In the genomic region with DNA sequence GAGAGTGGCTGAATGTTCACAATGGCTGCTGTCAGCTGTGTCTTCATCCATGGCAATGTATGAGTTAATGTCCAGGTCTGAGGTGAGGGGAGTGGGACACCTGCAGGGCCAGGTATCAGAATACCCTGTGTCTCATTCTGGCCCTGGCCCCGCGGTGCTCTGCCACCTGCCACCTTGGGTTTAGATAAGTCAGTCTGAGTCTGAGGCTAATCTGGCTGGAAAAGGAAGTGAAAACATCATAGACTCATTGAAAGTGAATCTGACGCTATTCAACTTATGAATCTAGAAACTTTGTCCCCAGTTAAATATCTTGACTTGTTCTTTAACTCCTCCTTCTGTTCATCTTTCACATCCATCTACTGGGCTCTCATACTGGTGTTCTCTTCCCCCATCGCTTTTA, we compare ENCODE assay signal across 13 cellular contexts.
DNase-seq lines count a peak whose midpoint lies in the region; ATAC-seq and TF ChIP-seq lines count a peak whose summit lies in the region.
"Had no signal": no experiment of that assay in that cellular context is flagged by ENCODE, and none has a peak within 500 bp of the region (broad histone marks: within the 10 kb centered on the region; RNA-seq: fewer than 3 reads in every experiment).

No MANE protein-coding gene starts in this region.

- no peak overlapping the region for H2BK5ac ChIP-seq in neuronal stem cell (ENCODE audit: low read length)

- H3K4me2 ChIP-seq in neuronal stem cell (ENCODE audit: insufficient read depth, low read length, poor library complexity, severe bottlenecking), result no peak overlapping the region

- no peaks in the 10 kb centered on the region for H3K9me3 Mint-ChIP-seq in CD8-positive, alpha-beta T cell
- no peaks in the 10 kb centered on the region for H3K9me3 Mint-ChIP-seq in endodermal cell
- H3K9me3 Mint-ChIP-seq: activated naive CD8-positive, alpha-beta T cell treated with anti-CD3 and anti-CD28 coated beads for 36 hours had no signal

- H3K27ac ChIP-seq in neuronal stem cell (replicated peaks; ENCODE audit: low read length), result no peak overlapping the region
- H3K27ac ChIP-seq in CD8-positive, alpha-beta T cell (ENCODE audit: low read depth, low read length), result no peak overlapping the region
- no peak overlapping the region for H3K27ac ChIP-seq in endodermal cell (ENCODE audit: low read depth, low read length)
- H3K27ac ChIP-seq: coronary artery had no signal

- no peaks in the 10 kb centered on the region for H3K36me3 Mint-ChIP-seq in CD8-positive, alpha-beta T cell
- no peaks in the 10 kb centered on the region for H3K36me3 Mint-ChIP-seq in endodermal cell (ENCODE audit: low read depth)
- H3K36me3 Mint-ChIP-seq: activated naive CD8-positive, alpha-beta T cell treated with anti-CD3 and anti-CD28 coated beads for 36 hours; natural killer cell had no signal

- H3K4me3 ChIP-seq in neuronal stem cell (ENCODE audit: low read length in 2 of 2) (no peak overlapping the region), endodermal cell (ENCODE audit: low read length) (no peak overlapping the region)
- H3K4me3 ChIP-seq in CD8-positive, alpha-beta T cell (ENCODE audit: low read depth, low read length), result no peak overlapping the region
- H3K4me3 ChIP-seq: coronary artery, MG63 had no signal

- no peak overlapping the region for H4K91ac ChIP-seq in neuronal stem cell (ENCODE audit: low read depth, low read length, poor library complexity)

- H3K27me3 ChIP-seq in neuronal stem cell (ENCODE audit: control insufficient read depth in 3 of 3, insufficient read depth in 3 of 3, low read depth in 1 of 3, low read length in 3 of 3) (no peaks in the 10 kb centered on the region), endodermal cell (ENCODE audit: control insufficient read depth, insufficient read depth, low read length, poor library complexity, severe bottlenecking) (no peaks in the 10 kb centered on the region)
- H3K27me3 ChIP-seq in CD8-positive, alpha-beta T cell (ENCODE audit: insufficient read depth, low read length), result no peaks in the 10 kb centered on the region
- H3K27me3 ChIP-seq: MG63 had no signal

- no CpG with 5 or more reads among the region's 4 CpGs for WGBS in neuronal stem cell (ENCODE audit: extremely low coverage in 2 of 2, insufficient read length in 2 of 2, insufficient replicate concordance in 1 of 2), 2 donors
- 91 to 95% methylated on average over 2 to 4 of the region's 4 CpGs for WGBS in endodermal cell (ENCODE audit: insufficient coverage in 1 of 2, insufficient read length in 1 of 2), 2 experiments

- no peak overlapping the region for H2BK12ac ChIP-seq in neuronal stem cell (ENCODE audit: low read length)

- H3K79me1 ChIP-seq in neuronal stem cell (ENCODE audit: low read depth, low read length), result no peaks in the 10 kb centered on the region

- H3K4me1 ChIP-seq in neuronal stem cell (ENCODE audit: control insufficient read depth in 2 of 2, insufficient read depth in 1 of 2, low read depth in 1 of 2, low read length in 2 of 2), result no peaks in the 10 kb centered on the region
- no peaks in the 10 kb centered on the region for H3K4me1 ChIP-seq in CD8-positive, alpha-beta T cell (ENCODE audit: insufficient read depth, low read length)
- H3K4me1 ChIP-seq in endodermal cell (ENCODE audit: control insufficient read depth, insufficient read depth, low read length), result no peaks in the 10 kb centered on the region

- H3K36me3 ChIP-seq in neuronal stem cell (replicated peaks in 1 of 2; ENCODE audit: control insufficient read depth in 2 of 2, insufficient read depth in 2 of 2, low read length in 2 of 2), result no peaks in the 10 kb centered on the region
- no peaks in the 10 kb centered on the region for H3K36me3 ChIP-seq in CD8-positive, alpha-beta T cell (ENCODE audit: insufficient read depth, low read length)
- no peaks in the 10 kb centered on the region for H3K36me3 ChIP-seq in endodermal cell (ENCODE audit: control insufficient read depth, insufficient read depth, low read length)
- H3K36me3 ChIP-seq: MG63 had no signal

- no peak overlapping the region for H3K18ac ChIP-seq in neuronal stem cell (ENCODE audit: low read length)

- H3K9me3 ChIP-seq in neuronal stem cell (replicated peaks in 1 of 2; ENCODE audit: control insufficient read depth in 2 of 2, insufficient read depth in 1 of 2, low read depth in 1 of 2, low read length in 2 of 2) (peaks cover 0 to 1% of the 10 kb centered on the region in 2 donors), endodermal cell (ENCODE audit: control insufficient read depth, low read length) (no peaks in the 10 kb centered on the region)
- H3K9me3 ChIP-seq in CD8-positive, alpha-beta T cell (ENCODE audit: low read length), result no peaks in the 10 kb centered on the region
- H3K9me3 ChIP-seq: MG63 had no signal

- H3K27ac Mint-ChIP-seq in CD8-positive, alpha-beta T cell, result no peak overlapping the region
- no peak overlapping the region for H3K27ac Mint-ChIP-seq in endodermal cell
- H3K27ac Mint-ChIP-seq: activated naive CD8-positive, alpha-beta T cell treated with anti-CD3 and anti-CD28 coated beads for 36 hours; natural killer cell had no signal

- no peak overlapping the region for H2AFZ ChIP-seq in neuronal stem cell (ENCODE audit: low read length)

- H3K9ac ChIP-seq in neuronal stem cell (ENCODE audit: low read depth, low read length, poor library complexity) (no peak overlapping the region), endodermal cell (ENCODE audit: extremely low read depth, low read length, poor library complexity, severe bottlenecking) (no peak overlapping the region)

- no peak overlapping the region for H2BK15ac ChIP-seq in neuronal stem cell (ENCODE audit: low read length)

- TF ChIP-seq CTCF in CD8-positive, alpha-beta T cell (IDR thresholded peaks at IDR 0.05), result no peak
- TF ChIP-seq CTCF in endodermal cell (conservative IDR thresholded peaks at IDR 0.05), result no peak

- no peak overlapping the region for H4K8ac ChIP-seq in neuronal stem cell (ENCODE audit: low read depth, low read length)

- H2AK5ac ChIP-seq in neuronal stem cell (ENCODE audit: low read depth, low read length), result no peak overlapping the region

- POLR2A ChIA-PET in CD8-positive, alpha-beta T cell (lab: Charles Lee), result no interaction called here

- H2BK120ac ChIP-seq in neuronal stem cell (ENCODE audit: low read depth, low read length), result no peak overlapping the region

- no peak overlapping the region for H3K4ac ChIP-seq in neuronal stem cell (ENCODE audit: low read length)

- H3K23ac ChIP-seq in neuronal stem cell (ENCODE audit: low read depth, low read length, poor library complexity), result no peak overlapping the region

- DNase-seq in neuronal stem cell (ENCODE audit: low spot score) (no peak), endodermal cell (no peak)
- no peak for DNase-seq in CD8-positive, alpha-beta T cell
- no peak for DNase-seq in activated CD4-positive, alpha-beta T cell treated with anti-CD3 and anti-CD28 coated beads, Interleukin-2, amount 50 U/mL, for 1 hour
- DNase-seq: activated naive CD8-positive, alpha-beta T cell treated with anti-CD3 and anti-CD28 coated beads for 36 hours; MG63; natural killer cell; NCI-H748 treated with DMSO at 0.1 percent for 48 hours had no signal

- ATAC-seq in GM18498 (IDR thresholded peaks at IDR 0.05; ENCODE audit: unreplicated experiment), result peak; percentile 99
- ATAC-seq in GM19438 (IDR thresholded peaks at IDR 0.05; ENCODE audit: low read depth, unreplicated experiment), result peak; percentile 96
- ATAC-seq in HG02798 (IDR thresholded peaks at IDR 0.05; ENCODE audit: poor library complexity, unreplicated experiment), result peak; percentile 97
- ATAC-seq in HG03442 (IDR thresholded peaks at IDR 0.05; ENCODE audit: unreplicated experiment), result peak; percentile 97
- no peak for ATAC-seq in CD8-positive, alpha-beta T cell
- ATAC-seq: natural killer cell had no signal

- H3K27me3 Mint-ChIP-seq in CD8-positive, alpha-beta T cell (ENCODE audit: low read depth), result no peaks in the 10 kb centered on the region
- no peaks in the 10 kb centered on the region for H3K27me3 Mint-ChIP-seq in endodermal cell (ENCODE audit: insufficient read depth)
- H3K27me3 Mint-ChIP-seq: activated naive CD8-positive, alpha-beta T cell treated with anti-CD3 and anti-CD28 coated beads for 36 hours had no signal

- CTCF ChIA-PET in CD8-positive, alpha-beta T cell (lab: Charles Lee), result no interaction called here

- H3K4me1 Mint-ChIP-seq in CD8-positive, alpha-beta T cell (ENCODE audit: low read depth), result no peaks in the 10 kb centered on the region
- H3K4me1 Mint-ChIP-seq in endodermal cell, result no peaks in the 10 kb centered on the region
- H3K4me1 Mint-ChIP-seq: activated naive CD8-positive, alpha-beta T cell treated with anti-CD3 and anti-CD28 coated beads for 36 hours; natural killer cell had no signal

- H3K14ac ChIP-seq in neuronal stem cell (ENCODE audit: low read length), result no peak overlapping the region

- intact Hi-C loops in CD8-positive, alpha-beta T cell (cut with DNase I, micrococcal nuclease), result no loop called here

- H3K4me3 Mint-ChIP-seq in CD8-positive, alpha-beta T cell, result no peak overlapping the region
- no peak overlapping the region for H3K4me3 Mint-ChIP-seq in endodermal cell
- H3K4me3 Mint-ChIP-seq: activated naive CD8-positive, alpha-beta T cell treated with anti-CD3 and anti-CD28 coated beads for 36 hours; natural killer cell had no signal
